In the genomic region with DNA sequence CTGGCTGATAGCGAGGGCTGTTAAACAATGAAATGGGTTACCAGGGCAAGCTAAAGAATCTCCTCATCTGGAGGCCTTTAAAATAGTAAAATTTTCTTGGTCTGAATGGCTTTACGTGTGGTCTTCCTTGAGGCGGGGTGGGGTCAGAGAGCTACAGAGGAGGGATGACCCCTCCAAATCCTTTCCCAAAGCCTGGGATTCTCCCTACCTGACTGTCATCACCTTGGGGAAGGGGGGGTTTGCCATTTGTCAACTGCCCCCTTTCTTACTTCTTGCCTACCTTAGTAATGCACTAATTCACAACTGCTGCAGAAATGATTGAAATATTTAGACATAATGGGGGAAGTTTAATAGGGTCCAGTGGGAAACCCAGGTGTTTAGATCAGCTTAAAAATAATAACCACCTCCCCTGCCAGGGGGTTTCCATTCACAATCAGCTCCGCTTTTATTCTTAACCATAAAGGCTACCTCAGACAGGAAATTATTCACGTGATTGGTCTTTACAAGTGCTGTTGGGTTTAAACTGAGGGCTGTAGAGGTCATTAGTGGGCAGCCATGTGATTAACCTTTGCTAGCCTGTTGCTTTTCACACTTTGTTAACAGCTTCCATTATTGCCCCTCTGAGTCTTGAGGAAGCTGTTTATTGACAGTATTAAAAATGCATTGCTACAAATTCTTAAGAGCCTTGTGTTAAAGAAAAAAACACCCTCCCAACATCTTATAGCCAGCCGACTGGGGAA, we compare ENCODE assay signal across 2 cellular contexts.
TF ChIP-seq lines count a peak whose summit lies in the region.

No MANE protein-coding gene starts in this region.

TF ChIP-seq in GM12878, 131 proteins besides CTCF, POLR2A, EP300 and RAD21 (continued from another document and continues in another):
- TF ChIP-seq, protein P1, sequence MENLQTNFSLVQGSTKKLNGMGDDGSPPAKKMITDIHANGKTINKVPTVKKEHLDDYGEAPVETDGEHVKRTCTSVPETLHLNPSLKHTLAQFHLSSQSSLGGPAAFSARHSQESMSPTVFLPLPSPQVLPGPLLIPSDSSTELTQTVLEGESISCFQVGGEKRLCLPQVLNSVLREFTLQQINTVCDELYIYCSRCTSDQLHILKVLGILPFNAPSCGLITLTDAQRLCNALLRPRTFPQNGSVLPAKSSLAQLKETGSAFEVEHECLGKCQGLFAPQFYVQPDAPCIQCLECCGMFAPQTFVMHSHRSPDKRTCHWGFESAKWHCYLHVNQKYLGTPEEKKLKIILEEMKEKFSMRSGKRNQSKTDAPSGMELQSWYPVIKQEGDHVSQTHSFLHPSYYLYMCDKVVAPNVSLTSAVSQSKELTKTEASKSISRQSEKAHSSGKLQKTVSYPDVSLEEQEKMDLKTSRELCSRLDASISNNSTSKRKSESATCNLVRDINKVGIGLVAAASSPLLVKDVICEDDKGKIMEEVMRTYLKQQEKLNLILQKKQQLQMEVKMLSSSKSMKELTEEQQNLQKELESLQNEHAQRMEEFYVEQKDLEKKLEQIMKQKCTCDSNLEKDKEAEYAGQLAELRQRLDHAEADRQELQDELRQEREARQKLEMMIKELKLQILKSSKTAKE (IDR thresholded peaks at IDR 0.05; ENCODE audit: low read depth, poor library complexity, severe bottlenecking): peak; percentile 54
- TF ChIP-seq, protein P2, sequence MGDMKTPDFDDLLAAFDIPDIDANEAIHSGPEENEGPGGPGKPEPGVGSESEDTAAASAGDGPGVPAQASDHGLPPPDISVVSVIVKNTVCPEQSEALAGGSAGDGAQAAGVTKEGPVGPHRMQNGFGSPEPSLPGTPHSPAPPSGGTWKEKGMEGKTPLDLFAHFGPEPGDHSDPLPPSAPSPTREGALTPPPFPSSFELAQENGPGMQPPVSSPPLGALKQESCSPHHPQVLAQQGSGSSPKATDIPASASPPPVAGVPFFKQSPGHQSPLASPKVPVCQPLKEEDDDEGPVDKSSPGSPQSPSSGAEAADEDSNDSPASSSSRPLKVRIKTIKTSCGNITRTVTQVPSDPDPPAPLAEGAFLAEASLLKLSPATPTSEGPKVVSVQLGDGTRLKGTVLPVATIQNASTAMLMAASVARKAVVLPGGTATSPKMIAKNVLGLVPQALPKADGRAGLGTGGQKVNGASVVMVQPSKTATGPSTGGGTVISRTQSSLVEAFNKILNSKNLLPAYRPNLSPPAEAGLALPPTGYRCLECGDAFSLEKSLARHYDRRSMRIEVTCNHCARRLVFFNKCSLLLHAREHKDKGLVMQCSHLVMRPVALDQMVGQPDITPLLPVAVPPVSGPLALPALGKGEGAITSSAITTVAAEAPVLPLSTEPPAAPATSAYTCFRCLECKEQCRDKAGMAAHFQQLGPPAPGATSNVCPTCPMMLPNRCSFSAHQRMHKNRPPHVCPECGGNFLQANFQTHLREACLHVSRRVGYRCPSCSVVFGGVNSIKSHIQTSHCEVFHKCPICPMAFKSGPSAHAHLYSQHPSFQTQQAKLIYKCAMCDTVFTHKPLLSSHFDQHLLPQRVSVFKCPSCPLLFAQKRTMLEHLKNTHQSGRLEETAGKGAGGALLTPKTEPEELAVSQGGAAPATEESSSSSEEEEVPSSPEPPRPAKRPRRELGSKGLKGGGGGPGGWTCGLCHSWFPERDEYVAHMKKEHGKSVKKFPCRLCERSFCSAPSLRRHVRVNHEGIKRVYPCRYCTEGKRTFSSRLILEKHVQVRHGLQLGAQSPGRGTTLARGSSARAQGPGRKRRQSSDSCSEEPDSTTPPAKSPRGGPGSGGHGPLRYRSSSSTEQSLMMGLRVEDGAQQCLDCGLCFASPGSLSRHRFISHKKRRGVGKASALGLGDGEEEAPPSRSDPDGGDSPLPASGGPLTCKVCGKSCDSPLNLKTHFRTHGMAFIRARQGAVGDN (IDR thresholded peaks at IDR 0.05): peak; percentile 92
- TF ChIP-seq RAD51 (IDR thresholded peaks at IDR 0.05): peak; percentile 81
- TF ChIP-seq BHLHE40 (IDR thresholded peaks at IDR 0.05; ENCODE audit: borderline replicate concordance in 1 of 2, low read depth in 2 of 2, low read length in 1 of 2): peak; percentile 94 to 96
- peak; percentile 41 for TF ChIP-seq ZNF24 (IDR thresholded peaks at IDR 0.05)
- peak; percentile 62 for TF ChIP-seq NR2C1 (IDR thresholded peaks at IDR 0.05)
- peak; percentile 44 for TF ChIP-seq IKZF1 (conservative IDR thresholded peaks at IDR 0.05)
- TF ChIP-seq ZSCAN29 (IDR thresholded peaks at IDR 0.05): no peak
- TF ChIP-seq, protein P3, sequence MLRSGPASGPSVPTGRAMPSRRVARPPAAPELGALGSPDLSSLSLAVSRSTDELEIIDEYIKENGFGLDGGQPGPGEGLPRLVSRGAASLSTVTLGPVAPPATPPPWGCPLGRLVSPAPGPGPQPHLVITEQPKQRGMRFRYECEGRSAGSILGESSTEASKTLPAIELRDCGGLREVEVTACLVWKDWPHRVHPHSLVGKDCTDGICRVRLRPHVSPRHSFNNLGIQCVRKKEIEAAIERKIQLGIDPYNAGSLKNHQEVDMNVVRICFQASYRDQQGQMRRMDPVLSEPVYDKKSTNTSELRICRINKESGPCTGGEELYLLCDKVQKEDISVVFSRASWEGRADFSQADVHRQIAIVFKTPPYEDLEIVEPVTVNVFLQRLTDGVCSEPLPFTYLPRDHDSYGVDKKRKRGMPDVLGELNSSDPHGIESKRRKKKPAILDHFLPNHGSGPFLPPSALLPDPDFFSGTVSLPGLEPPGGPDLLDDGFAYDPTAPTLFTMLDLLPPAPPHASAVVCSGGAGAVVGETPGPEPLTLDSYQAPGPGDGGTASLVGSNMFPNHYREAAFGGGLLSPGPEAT (IDR thresholded peaks at IDR 0.05; ENCODE audit: low read depth): peak; percentile 89
- TF ChIP-seq BCL11A (IDR thresholded peaks at IDR 0.05; ENCODE audit: low read depth, low read length): peak; percentile 61; the same call in 1 of the 2 replicates
- peak; percentile 65 for TF ChIP-seq RUNX3 (IDR thresholded peaks at IDR 0.05; ENCODE audit: low read length)
- TF ChIP-seq IKZF2 (IDR thresholded peaks at IDR 0.05): peak in 1 of 2 experiments; percentile 27; a peak in 1 of 4 replicates
- TF ChIP-seq MTA2 (IDR thresholded peaks at IDR 0.05; ENCODE audit: low read depth): peak; percentile 92
- TF ChIP-seq MLLT1 (IDR thresholded peaks at IDR 0.05): no peak
- no peak for TF ChIP-seq CBX5 (IDR thresholded peaks at IDR 0.05; ENCODE audit: low read depth)

TF ChIP-seq in SK-N-SH, 30 proteins besides CTCF, POLR2A, EP300 and RAD21 (continued from another document):
- TF ChIP-seq USF2 (IDR thresholded peaks at IDR 0.05; ENCODE audit: borderline replicate concordance, low read depth, low read length) (no peak), FOSL2 (IDR thresholded peaks at IDR 0.05; ENCODE audit: borderline replicate concordance, low read depth) (no peak), EZH2phosphoT487 (IDR thresholded peaks at IDR 0.05; ENCODE audit: borderline replicate concordance, low read depth) (no peak), POLR2AphosphoS5 (IDR thresholded peaks at IDR 0.05; ENCODE audit: low read depth, low read length) (no peak), GABPA (IDR thresholded peaks at IDR 0.05; ENCODE audit: low read depth) (no peak), FOXJ3 (CRISPR knock-in tag; IDR thresholded peaks at IDR 0.05) (no peak)
- TF ChIP-seq, protein P4, sequence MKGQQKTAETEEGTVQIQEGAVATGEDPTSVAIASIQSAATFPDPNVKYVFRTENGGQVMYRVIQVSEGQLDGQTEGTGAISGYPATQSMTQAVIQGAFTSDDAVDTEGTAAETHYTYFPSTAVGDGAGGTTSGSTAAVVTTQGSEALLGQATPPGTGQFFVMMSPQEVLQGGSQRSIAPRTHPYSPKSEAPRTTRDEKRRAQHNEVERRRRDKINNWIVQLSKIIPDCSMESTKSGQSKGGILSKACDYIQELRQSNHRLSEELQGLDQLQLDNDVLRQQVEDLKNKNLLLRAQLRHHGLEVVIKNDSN (IDR thresholded peaks at IDR 0.05; ENCODE audit: borderline replicate concordance, low read depth): no peak
